In genomic region chr2:221521261-221521845, GRCh38 we compare ENCODE assay signal across 22 cellular contexts.
"Had no signal": no experiment of that assay in that cellular context is flagged by ENCODE, and none has a peak within 500 bp of the region (broad histone marks: within the 10 kb centered on the region; RNA-seq: fewer than 3 reads in every experiment).

No MANE protein-coding gene starts in this region.

- H3K36me3 ChIP-seq: upper lobe of right lung, WERI-Rb-1 had no signal

- H3K27me3 ChIP-seq: dorsolateral prefrontal cortex, foreskin keratinocyte, hepatocyte, upper lobe of right lung had no signal

- H3K4me3 ChIP-seq: dorsolateral prefrontal cortex, hepatocyte, upper lobe of right lung had no signal

- H3K4me2 ChIP-seq: hepatocyte had no signal

- H2AFZ ChIP-seq: hepatocyte had no signal

- H3K4me1 ChIP-seq: foreskin keratinocyte had no signal

- H3K9me3 ChIP-seq: upper lobe of right lung had no signal

- H3K4me3 Mint-ChIP-seq: activated CD4-positive, alpha-beta memory T cell treated with anti-CD3 and anti-CD28 coated beads for 36 hours; activated naive CD8-positive, alpha-beta T cell treated with anti-CD3 and anti-CD28 coated beads, Interleukin-2, amount 50 U/mL, for 24 hours; activated T-helper 17 cell treated with anti-CD3 and anti-CD28 coated beads, Interleukin-2, amount 50 U/mL, for 72 hours; brain; endodermal cell; nephron; T-helper 17 cell had no signal

- H3K27ac Mint-ChIP-seq: activated CD4-positive, alpha-beta memory T cell treated with anti-CD3 and anti-CD28 coated beads for 36 hours; activated T-helper 17 cell treated with anti-CD3 and anti-CD28 coated beads, Interleukin-2, amount 50 U/mL, for 72 hours; brain; endodermal cell; nephron; T-helper 17 cell had no signal

- DNase-seq: activated CD4-positive, alpha-beta memory T cell treated with anti-CD3 and anti-CD28 coated beads for 36 hours; activated naive CD4-positive, alpha-beta T cell treated with Interleukin-2 at 50 U/mL for 16 hours; activated naive CD8-positive, alpha-beta T cell treated with anti-CD3 and anti-CD28 coated beads, Interleukin-2, amount 50 U/mL, for 24 hours; activated T-cell treated with anti-CD3 and anti-CD28 coated beads for 4 hours; anterior cingulate cortex; caudate nucleus; dorsolateral prefrontal cortex; endodermal cell; foreskin keratinocyte; left cardiac atrium; mesendoderm; retina; stimulated activated CD4-positive, alpha-beta T cell treated with anti-CD3 and anti-CD28 coated beads, Interleukin-1b, Interleukin-23, amount 100 ng/mL, for 48 hours; stimulated activated CD8-positive, alpha-beta memory T cell treated with anti-CD3 and anti-CD28 coated beads, Interleukin-4, amount 100 ng/mL, for 48 hours; T-helper 17 cell; upper lobe of right lung; WERI-Rb-1 had no signal

- H3K27me3 Mint-ChIP-seq: activated CD4-positive, alpha-beta memory T cell treated with anti-CD3 and anti-CD28 coated beads for 36 hours; activated naive CD8-positive, alpha-beta T cell treated with anti-CD3 and anti-CD28 coated beads, Interleukin-2, amount 50 U/mL, for 24 hours; activated T-helper 17 cell treated with anti-CD3 and anti-CD28 coated beads, Interleukin-2, amount 50 U/mL, for 72 hours; brain; T-helper 17 cell had no signal

- H3K27ac ChIP-seq: epithelial cell of prostate, foreskin keratinocyte, hepatocyte, upper lobe of right lung, WERI-Rb-1 had no signal

- H3K9me3 Mint-ChIP-seq: activated CD4-positive, alpha-beta memory T cell treated with anti-CD3 and anti-CD28 coated beads for 36 hours; activated naive CD8-positive, alpha-beta T cell treated with anti-CD3 and anti-CD28 coated beads, Interleukin-2, amount 50 U/mL, for 24 hours; activated T-helper 17 cell treated with anti-CD3 and anti-CD28 coated beads, Interleukin-2, amount 50 U/mL, for 72 hours; brain; endodermal cell; nephron had no signal

- H3K36me3 Mint-ChIP-seq: activated CD4-positive, alpha-beta memory T cell treated with anti-CD3 and anti-CD28 coated beads for 36 hours had no signal

- ATAC-seq: activated naive CD8-positive, alpha-beta T cell treated with anti-CD3 and anti-CD28 coated beads, Interleukin-2, amount 50 U/mL, for 24 hours; activated T-helper 17 cell treated with anti-CD3 and anti-CD28 coated beads, Interleukin-2, amount 50 U/mL, for 72 hours; foreskin keratinocyte; left cardiac atrium; T-helper 17 cell; upper lobe of right lung had no signal
